Comparison of ENCODE assay signal across 8 cellular contexts in genomic region chr5:76544268-76544926, GRCh38.
DNase-seq lines count a peak whose midpoint lies in the region; TF ChIP-seq lines count a peak whose summit lies in the region.

No MANE protein-coding gene starts in this region.

- no peaks in the 10 kb centered on the region for H3K27me3 Mint-ChIP-seq in activated CD4-positive, alpha-beta memory T cell treated with anti-CD3 and anti-CD28 coated beads for 36 hours

- DNase-seq in NCI-H748 (lab: John Stamatoyannopoulos, UW; ENCODE audit: unreplicated experiment) = peak; percentile 55
- DNase-seq in NCI-H748 treated with DMSO at 0.1 percent for 48 hours (lab: John Stamatoyannopoulos, UW) = no peak
- DNase-seq in Kasumi-1 (lab: John Stamatoyannopoulos, UW) = peak; percentile 66 to 67
- peak; percentile 79 for DNase-seq in activated CD4-positive, alpha-beta memory T cell treated with anti-CD3 and anti-CD28 coated beads for 36 hours
- peak; percentile 61 for DNase-seq in epithelial cell of esophagus (ENCODE audit: low read depth)
- DNase-seq in renal cortical epithelial cell (ENCODE audit: low read depth) = peak; percentile 43
- no peak for DNase-seq in posterior vena cava (ENCODE audit: low spot score)
- DNase-seq in NCI-H128 (lab: John Stamatoyannopoulos, UW; ENCODE audit: unreplicated experiment) = no peak

- CTCF ChIA-PET in activated CD4-positive, alpha-beta memory T cell treated with anti-CD3 and anti-CD28 coated beads for 36 hours (lab: Charles Lee) = interaction anchor here (0.6 to 5.3 kb wide), 33 partner anchors 10 to 1308 kb away, joined by 3 to 164 read pairs (median 4); partner anchors contain the start of genes ANKRD31 and IQGAP2

- H3K36me3 Mint-ChIP-seq in activated CD4-positive, alpha-beta memory T cell treated with anti-CD3 and anti-CD28 coated beads for 36 hours = no peaks in the 10 kb centered on the region

- peak; percentile 78 for TF ChIP-seq CTCF in epithelial cell of esophagus (IDR thresholded peaks at IDR 0.05; ENCODE audit: insufficient read depth, low read depth, low read length, missing control alignments)

- peaks cover 92% of the 10 kb centered on the region for H3K4me1 Mint-ChIP-seq in activated CD4-positive, alpha-beta memory T cell treated with anti-CD3 and anti-CD28 coated beads for 36 hours (ENCODE audit: low read depth)

- H3K27ac Mint-ChIP-seq in activated CD4-positive, alpha-beta memory T cell treated with anti-CD3 and anti-CD28 coated beads for 36 hours = peak overlapping the region; percentile 99

- H3K9me3 Mint-ChIP-seq in activated CD4-positive, alpha-beta memory T cell treated with anti-CD3 and anti-CD28 coated beads for 36 hours = no peaks in the 10 kb centered on the region

- POLR2A ChIA-PET in activated CD4-positive, alpha-beta memory T cell treated with anti-CD3 and anti-CD28 coated beads for 36 hours (lab: Charles Lee) = interaction anchor here (0.6 to 3.7 kb wide), 7 partner anchors 16 to 193 kb away, joined by 4 to 68 read pairs (median 15); partner anchors contain the start of gene IQGAP2

- H3K4me3 Mint-ChIP-seq in activated CD4-positive, alpha-beta memory T cell treated with anti-CD3 and anti-CD28 coated beads for 36 hours = peak overlapping the region; percentile 74

- intact Hi-C loops in activated CD4-positive, alpha-beta memory T cell treated with anti-CD3 and anti-CD28 coated beads for 36 hours (cut with micrococcal nuclease) = loop anchor here (1.0 to 10.0 kb wide), 2 partner anchors 206 to 1490 kb away; partner anchors contain the start of gene GCNT4
- intact Hi-C loops in posterior vena cava (cut with DNase I) = no loop called here

- no peak overlapping the region for H3K4me3 ChIP-seq in epithelial cell of esophagus (ENCODE audit: low read length)

Comparison
In these comparisons a context has a peak if more than half of its experiments do, and no peak if none do; other contexts are left out.
1. DNase-seq: peak in NCI-H748 (single experiment), Kasumi-1 (2 of 2), activated CD4-positive, alpha-beta memory T cell treated with anti-CD3 and anti-CD28 coated beads for 36 hours (single experiment), epithelial cell of esophagus (single experiment) and renal cortical epithelial cell (single experiment); none in NCI-H748 treated with DMSO at 0.1 percent for 48 hours (single experiment), posterior vena cava (single experiment) and NCI-H128 (single experiment).